8 cellular contexts compared by ENCODE assay signal in the genomic region with DNA sequence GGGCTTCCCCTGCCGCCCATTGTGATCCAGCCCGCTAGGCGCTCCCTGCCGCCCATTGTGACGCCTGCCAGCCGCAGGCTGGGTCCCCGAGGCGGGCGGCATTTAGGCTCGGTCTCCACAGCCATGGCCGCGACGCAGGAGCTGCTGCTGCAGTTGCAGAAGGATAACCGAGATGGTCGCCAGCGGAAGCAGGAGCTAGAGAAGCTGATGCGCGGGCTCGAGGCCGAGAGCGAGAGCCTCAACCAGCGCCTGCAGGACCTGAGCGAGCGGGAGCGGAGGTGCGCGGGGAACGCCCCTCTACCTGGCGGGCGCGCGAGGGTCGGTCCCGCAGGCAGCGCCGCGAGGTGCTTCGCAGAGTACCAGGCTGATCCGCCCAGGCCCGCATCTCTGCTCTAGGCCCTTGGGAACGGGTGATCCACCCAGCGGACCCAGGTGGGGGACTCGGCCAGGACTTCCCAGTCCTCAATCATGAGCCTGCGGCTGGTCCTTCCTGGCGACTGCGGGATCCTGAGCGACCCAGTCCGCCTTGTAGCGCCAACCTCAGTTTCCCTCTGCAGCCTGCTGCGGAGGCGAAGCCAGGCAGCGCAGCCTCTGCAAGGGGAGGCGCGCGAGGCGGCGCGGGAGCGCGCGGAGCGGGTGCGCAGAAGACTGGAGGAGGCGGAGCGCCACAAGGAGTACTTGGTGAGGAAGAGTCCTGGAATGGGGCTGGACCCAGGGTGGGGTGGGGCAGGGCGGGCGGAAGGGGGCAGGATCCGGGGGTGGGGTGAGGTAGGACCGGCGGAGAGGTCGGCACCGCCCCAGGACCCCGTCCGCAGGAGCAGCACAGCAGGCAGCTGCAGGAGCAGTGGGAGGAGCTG. TPM values are rescaled to one million over a fixed set of nuclear protein-coding genes. Genes with fewer than 3 reads are reported as not detected.
DNase-seq lines count a peak whose midpoint lies in the region; ATAC-seq, FAIRE-seq and TF ChIP-seq lines count a peak whose summit lies in the region.
"Not testable (repeated sequence)": the region's sequence is repeated elsewhere in the genome, so short reads cannot be mapped to it uniquely, and the experiment has no call there.

A gene (plus strand): TSS at position 51 of the 857 bp plus-strand sequence. CDS start 73 bp downstream, at position 124.

- not testable (repeated sequence) for H3K27me3 Mint-ChIP-seq in CD4-positive, alpha-beta memory T cell; activated B cell treated with CpG ODN at 0.5 μM for 24 hours; nephron progenitor cell (ENCODE audit: low read depth, poor library complexity)

- TF ChIP-seq CTCF in activated B cell treated with CpG ODN at 0.5 μM for 24 hours (IDR thresholded peaks at IDR 0.05); bronchial epithelial cell (IDR thresholded peaks at IDR 0.05; ENCODE audit: insufficient read depth, low read length, severe bottlenecking); cardiac muscle cell (IDR thresholded peaks at IDR 0.05; ENCODE audit: low read depth, low read length); nephron progenitor cell (IDR thresholded peaks at IDR 0.05); suprapubic skin (IDR thresholded peaks at IDR 0.05): not testable (repeated sequence)

- not testable (repeated sequence) for H3K4me3 ChIP-seq in CD4-positive, alpha-beta memory T cell (ENCODE audit: low read length in 2 of 2)
- H3K4me3 ChIP-seq in bronchial epithelial cell (ENCODE audit: low read depth, low read length): peak within 1 kb of the TSS; percentile 26
- H3K4me3 ChIP-seq in cardiac muscle cell: peak within 1 kb of the TSS; percentile 22
- H3K4me3 ChIP-seq in suprapubic skin: peak within 1 kb of the TSS; percentile 42

- CTCF ChIA-PET in CD4-positive, alpha-beta memory T cell (lab: Charles Lee; ENCODE audit: partially characterized antibody); activated B cell treated with CpG ODN at 0.5 μM for 24 hours (lab: Charles Lee): not testable (repeated sequence)

- TF ChIP-seq POLR2A in suprapubic skin (IDR thresholded peaks at IDR 0.05): not testable (repeated sequence)

- POLR2A ChIA-PET in CD4-positive, alpha-beta memory T cell (lab: Charles Lee; ENCODE audit: partially characterized antibody); activated B cell treated with CpG ODN at 0.5 μM for 24 hours (lab: Charles Lee): not testable (repeated sequence)

- WGBS in suprapubic skin: no CpG with 5 or more reads among the region's 74 CpGs

- H3K27ac ChIP-seq in CD4-positive, alpha-beta memory T cell (ENCODE audit: low read depth, low read length): peak within 1 kb of the TSS; percentile 35
- not testable (repeated sequence) for H3K27ac ChIP-seq in cardiac muscle cell, suprapubic skin

- H3K27me3 ChIP-seq in CD4-positive, alpha-beta memory T cell (ENCODE audit: insufficient read depth, low read length); bronchial epithelial cell (ENCODE audit: control insufficient read depth, insufficient read depth, low read length); cardiac muscle cell; suprapubic skin: not testable (repeated sequence)

- TF ChIP-seq EP300 in suprapubic skin (IDR thresholded peaks at IDR 0.05): not testable (repeated sequence)

- H3K4me3 Mint-ChIP-seq in CD4-positive, alpha-beta memory T cell: peak within 1 kb of the TSS; percentile 89 to 95 (median 92)
- peak within 1 kb of the TSS; percentile 93 for H3K4me3 Mint-ChIP-seq in activated B cell treated with CpG ODN at 0.5 μM for 24 hours
- peak within 1 kb of the TSS; percentile 85 for H3K4me3 Mint-ChIP-seq in nephron progenitor cell

- H3K4me1 Mint-ChIP-seq in CD4-positive, alpha-beta memory T cell; activated B cell treated with CpG ODN at 0.5 μM for 24 hours; nephron progenitor cell: not testable (repeated sequence)

- not testable (repeated sequence) for H3K4me1 ChIP-seq in CD4-positive, alpha-beta memory T cell (ENCODE audit: insufficient read depth, low read length); cardiac muscle cell (ENCODE audit: low read depth); suprapubic skin

- not testable (repeated sequence) for FAIRE-seq in bronchial epithelial cell (lab: Jason Lieb, UNC)

- H3K36me3 Mint-ChIP-seq in CD4-positive, alpha-beta memory T cell; activated B cell treated with CpG ODN at 0.5 μM for 24 hours (ENCODE audit: low read depth); nephron progenitor cell (ENCODE audit: low read depth): not testable (repeated sequence)

- H3K27ac Mint-ChIP-seq in CD4-positive, alpha-beta memory T cell: peak within 1 kb of the TSS; percentile 94 to 99 (median 98)
- peak within 1 kb of the TSS; percentile 95 for H3K27ac Mint-ChIP-seq in activated B cell treated with CpG ODN at 0.5 μM for 24 hours
- peak within 1 kb of the TSS; percentile 99 for H3K27ac Mint-ChIP-seq in nephron progenitor cell

- H3K9me3 Mint-ChIP-seq in CD4-positive, alpha-beta memory T cell; activated B cell treated with CpG ODN at 0.5 μM for 24 hours; nephron progenitor cell: not testable (repeated sequence)

- DNase-seq in CD4-positive, alpha-beta memory T cell: peak in 2 of 5 donors; percentile 11 to 21
- DNase-seq in activated B cell treated with CpG ODN at 0.5 μM for 24 hours; bronchial epithelial cell (ENCODE audit: low read depth); cardiac muscle cell (ENCODE audit: low read depth in 1 of 2, low spot score in 1 of 2); nephron progenitor cell; suprapubic skin (ENCODE audit: low spot score in 2 of 2): not testable (repeated sequence)

- H3K36me3 ChIP-seq in CD4-positive, alpha-beta memory T cell (ENCODE audit: insufficient read depth, low read length); bronchial epithelial cell (ENCODE audit: control insufficient read depth, insufficient read depth, low read length); cardiac muscle cell; suprapubic skin: not testable (repeated sequence)

- ATAC-seq in GM21447 (IDR thresholded peaks at IDR 0.05; ENCODE audit: unreplicated experiment) (peak; percentile 7), HG03378 (IDR thresholded peaks at IDR 0.05; ENCODE audit: unreplicated experiment) (peak; percentile 16)
- ATAC-seq in activated B cell treated with CpG ODN at 0.5 μM for 24 hours (ENCODE audit: low read depth): not testable (repeated sequence)

- not testable (repeated sequence) for H3K9me3 ChIP-seq in CD4-positive, alpha-beta memory T cell (ENCODE audit: control insufficient read depth in 1 of 2, low read length in 2 of 2); cardiac muscle cell (ENCODE audit: low read depth); suprapubic skin

- intact Hi-C loops in CD4-positive, alpha-beta memory T cell (cut with micrococcal nuclease); activated B cell treated with CpG ODN at 0.5 μM for 24 hours (cut with micrococcal nuclease): not testable (repeated sequence)

RNA-seq across cellular contexts. Expression of the gene that starts here (rescaled TPM):
- 1 to 10 TPM; 3.5 to 4.8 TPM for total RNA-seq in CD4-positive, alpha-beta memory T cell
- 1 to 10 TPM; 3.1 to 3.6 TPM for polyA plus RNA-seq in CD4-positive, alpha-beta memory T cell
- total RNA-seq in activated B cell treated with CpG ODN at 0.5 μM for 24 hours (1.3 and 1.5 TPM in 2 replicates), bronchial epithelial cell (1.3 TPM in 2 replicates), cardiac muscle cell (13.4 and 13.8 TPM in 2 replicates), suprapubic skin (1 to 10 TPM in 1 of 4 donors, under 1 TPM in 2, not detected in 1; 0.42 to 1.7 (median 0.47) TPM)
- 11.3 and 11.8 TPM in 2 replicates for polyA plus RNA-seq in cardiac muscle cell
